ENCODE assay signal across 8 cellular contexts in genomic region chr12:53538209-53538689, GRCh38. TPM values are rescaled to one million over a fixed set of nuclear protein-coding genes. Genes with fewer than 3 reads are reported as not detected.
A peak's percentile ranks its signal among the peaks of the same experiment; 100 is the strongest.
DNase-seq lines count a peak whose midpoint lies in the region; ATAC-seq and TF ChIP-seq lines count a peak whose summit lies in the region.

No MANE protein-coding gene starts in this region.

- no peaks in the 10 kb centered on the region for H3K27me3 ChIP-seq in BE2C

- TF ChIP-seq CTCF in BE2C (IDR thresholded peaks at IDR 0.05; ENCODE audit: low read depth, low read length), result no peak

- H3K4me3 ChIP-seq in BE2C (ENCODE audit: low read depth, low read length), result no peak overlapping the region

- DNase-seq in GM03348 (ENCODE audit: low spot score) (peak; percentile 50), NCI-H510A treated with DMSO at 0.1 percent for 48 hours (lab: John Stamatoyannopoulos, UW) (peak; percentile 90), fibroblast of gingiva (ENCODE audit: low read depth) (peak; percentile 81), putamen (ENCODE audit: low spot score) (peak; percentile 45), T-helper 9 cell (no peak), BE2C (no peak), NCI-H524 treated with DMSO at 0.1 percent for 48 hours (lab: John Stamatoyannopoulos, UW) (no peak)

- H3K4me1 ChIP-seq in BE2C, result no peaks in the 10 kb centered on the region

- no peaks in the 10 kb centered on the region for H3K9me3 ChIP-seq in BE2C

- H3K36me3 ChIP-seq in BE2C, result peaks cover 23% of the 10 kb centered on the region

- ATAC-seq in GM19395 (IDR thresholded peaks at IDR 0.05; ENCODE audit: unreplicated experiment), result no peak

RNA-seq across cellular contexts. Expression of gene NPFF, which starts 31.0 kb away (rescaled TPM):
- 4.2 TPM for polyA plus RNA-seq in BE2C (2012; ENCODE audit: insufficient read depth, insufficient read length, low read depth)

RNA-seq across cellular contexts. Expression of gene TARBP2, which starts 37.2 kb away (rescaled TPM):
- polyA plus RNA-seq in BE2C (2012; ENCODE audit: insufficient read depth, insufficient read length, low read depth), result 188 TPM

RNA-seq across cellular contexts. Expression of gene MAP3K12, which starts 39.0 kb away (rescaled TPM):
- 61.5 TPM for polyA plus RNA-seq in BE2C (2012; ENCODE audit: insufficient read depth, insufficient read length, low read depth)

Comparison
In these comparisons a context has a peak if more than half of its experiments do, and no peak if none do; other contexts are left out.
1. DNase-seq: peak in GM03348 (single experiment), NCI-H510A treated with DMSO at 0.1 percent for 48 hours (single experiment), fibroblast of gingiva (single experiment) and putamen (single experiment); none in T-helper 9 cell (single experiment), BE2C (single experiment) and NCI-H524 treated with DMSO at 0.1 percent for 48 hours (single experiment).